ENCODE assay signal across 1 cellular context in genomic region chr7:158704524-158705233, GRCh38.
A peak's percentile ranks its signal among the peaks of the same experiment; 100 is the strongest.
TF ChIP-seq lines count a peak whose summit lies in the region.

A gene with protein sequence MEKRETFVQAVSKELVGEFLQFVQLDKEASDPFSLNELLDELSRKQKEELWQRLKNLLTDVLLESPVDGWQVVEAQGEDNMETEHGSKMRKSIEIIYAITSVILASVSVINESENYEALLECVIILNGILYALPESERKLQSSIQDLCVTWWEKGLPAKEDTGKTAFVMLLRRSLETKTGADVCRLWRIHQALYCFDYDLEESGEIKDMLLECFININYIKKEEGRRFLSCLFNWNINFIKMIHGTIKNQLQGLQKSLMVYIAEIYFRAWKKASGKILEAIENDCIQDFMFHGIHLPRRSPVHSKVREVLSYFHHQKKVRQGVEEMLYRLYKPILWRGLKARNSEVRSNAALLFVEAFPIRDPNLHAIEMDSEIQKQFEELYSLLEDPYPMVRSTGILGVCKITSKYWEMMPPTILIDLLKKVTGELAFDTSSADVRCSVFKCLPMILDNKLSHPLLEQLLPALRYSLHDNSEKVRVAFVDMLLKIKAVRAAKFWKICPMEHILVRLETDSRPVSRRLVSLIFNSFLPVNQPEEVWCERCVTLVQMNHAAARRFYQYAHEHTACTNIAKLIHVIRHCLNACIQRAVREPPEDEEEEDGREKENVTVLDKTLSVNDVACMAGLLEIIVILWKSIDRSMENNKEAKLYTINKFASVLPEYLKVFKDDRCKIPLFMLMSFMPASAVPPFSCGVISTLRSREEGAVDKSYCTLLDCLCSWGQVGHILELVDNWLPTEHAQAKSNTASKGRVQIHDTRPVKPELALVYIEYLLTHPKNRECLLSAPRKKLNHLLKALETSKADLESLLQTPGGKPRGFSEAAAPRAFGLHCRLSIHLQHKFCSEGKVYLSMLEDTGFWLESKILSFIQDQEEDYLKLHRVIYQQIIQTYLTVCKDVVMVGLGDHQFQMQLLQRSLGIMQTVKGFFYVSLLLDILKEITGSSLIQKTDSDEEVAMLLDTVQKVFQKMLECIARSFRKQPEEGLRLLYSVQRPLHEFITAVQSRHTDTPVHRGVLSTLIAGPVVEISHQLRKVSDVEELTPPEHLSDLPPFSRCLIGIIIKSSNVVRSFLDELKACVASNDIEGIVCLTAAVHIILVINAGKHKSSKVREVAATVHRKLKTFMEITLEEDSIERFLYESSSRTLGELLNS (minus strand): TSS chr7:158704804. CDS start chr7:158701899, 2,905 bp downstream.

TF ChIP-seq in GM12878, 131 proteins besides CTCF, POLR2A, EP300 and RAD21 (continued from another document and continues in another):
- TF ChIP-seq CUX1 (IDR thresholded peaks at IDR 0.05; ENCODE audit: insufficient replicate concordance, low read depth, low read length) (no peak), TCF12 (IDR thresholded peaks at IDR 0.05; ENCODE audit: low read depth, low read length) (no peak; the same call in 1 of the 2 replicates), PAX5 (IDR thresholded peaks at IDR 0.05; ENCODE audit: borderline replicate concordance, low read depth, low read length) (no peak), FOS (IDR thresholded peaks at IDR 0.05; ENCODE audit: borderline replicate concordance, extremely low read depth, insufficient read length) (no peak), NR2C1 (IDR thresholded peaks at IDR 0.05) (no peak), ZNF207 (IDR thresholded peaks at IDR 0.05; ENCODE audit: borderline replicate concordance) (no peak), YY1 (IDR thresholded peaks at IDR 0.05; ENCODE audit: low read depth, low read length) (0 out of 2 replicates have a peak, but pooled peaks have one; percentile 50), E4F1 (IDR thresholded peaks at IDR 0.05; ENCODE audit: borderline replicate concordance, partially characterized antibody) (peak; percentile 61), ZNF24 (IDR thresholded peaks at IDR 0.05) (no peak), CHD1 (IDR thresholded peaks at IDR 0.05; ENCODE audit: low read depth, low read length) (no peak), IRF4 (IDR thresholded peaks at IDR 0.05; ENCODE audit: low read depth, low read length) (no peak), EZH2 (IDR thresholded peaks at IDR 0.05; ENCODE audit: borderline replicate concordance, control insufficient read depth, low read depth, low read length) (no peak), E2F4 (IDR thresholded peaks at IDR 0.05; ENCODE audit: low read depth, low read length) (peak; percentile 98), NBN (IDR thresholded peaks at IDR 0.05) (peak; percentile 68; the same call in 1 of the 2 replicates), CREB1 (IDR thresholded peaks at IDR 0.05; ENCODE audit: low read depth) (peak; percentile 89), HCFC1 (IDR thresholded peaks at IDR 0.05; ENCODE audit: low read length) (peak; percentile 31), RCOR1 (conservative IDR thresholded peaks at IDR 0.05; ENCODE audit: low read depth, low read length) (peak; percentile 98; the same call in 1 of the 2 replicates), ZNF274 (IDR thresholded peaks at IDR 0.05; ENCODE audit: insufficient read depth, insufficient read length) (no peak), CHD4 (IDR thresholded peaks at IDR 0.05) (no peak), CEBPB (IDR thresholded peaks at IDR 0.05; ENCODE audit: borderline replicate concordance in 1 of 2, low read depth in 2 of 2, low read length in 2 of 2) (no peak), ATF7 (IDR thresholded peaks at IDR 0.05; ENCODE audit: low read depth) (no peak), KLF5 (IDR thresholded peaks at IDR 0.05; ENCODE audit: partially characterized antibody) (no peak), BHLHE40 (IDR thresholded peaks at IDR 0.05; ENCODE audit: borderline replicate concordance in 1 of 2, low read depth in 2 of 2, low read length in 1 of 2) (peak; percentile 88 to 98), CBFB (IDR thresholded peaks at IDR 0.05; ENCODE audit: low read depth) (peak; percentile 47; the same call in 1 of the 2 replicates), SUPT20H (IDR thresholded peaks at IDR 0.05; ENCODE audit: borderline replicate concordance, control insufficient read depth, low read depth, low read length) (no peak)
- TF ChIP-seq, protein P1, sequence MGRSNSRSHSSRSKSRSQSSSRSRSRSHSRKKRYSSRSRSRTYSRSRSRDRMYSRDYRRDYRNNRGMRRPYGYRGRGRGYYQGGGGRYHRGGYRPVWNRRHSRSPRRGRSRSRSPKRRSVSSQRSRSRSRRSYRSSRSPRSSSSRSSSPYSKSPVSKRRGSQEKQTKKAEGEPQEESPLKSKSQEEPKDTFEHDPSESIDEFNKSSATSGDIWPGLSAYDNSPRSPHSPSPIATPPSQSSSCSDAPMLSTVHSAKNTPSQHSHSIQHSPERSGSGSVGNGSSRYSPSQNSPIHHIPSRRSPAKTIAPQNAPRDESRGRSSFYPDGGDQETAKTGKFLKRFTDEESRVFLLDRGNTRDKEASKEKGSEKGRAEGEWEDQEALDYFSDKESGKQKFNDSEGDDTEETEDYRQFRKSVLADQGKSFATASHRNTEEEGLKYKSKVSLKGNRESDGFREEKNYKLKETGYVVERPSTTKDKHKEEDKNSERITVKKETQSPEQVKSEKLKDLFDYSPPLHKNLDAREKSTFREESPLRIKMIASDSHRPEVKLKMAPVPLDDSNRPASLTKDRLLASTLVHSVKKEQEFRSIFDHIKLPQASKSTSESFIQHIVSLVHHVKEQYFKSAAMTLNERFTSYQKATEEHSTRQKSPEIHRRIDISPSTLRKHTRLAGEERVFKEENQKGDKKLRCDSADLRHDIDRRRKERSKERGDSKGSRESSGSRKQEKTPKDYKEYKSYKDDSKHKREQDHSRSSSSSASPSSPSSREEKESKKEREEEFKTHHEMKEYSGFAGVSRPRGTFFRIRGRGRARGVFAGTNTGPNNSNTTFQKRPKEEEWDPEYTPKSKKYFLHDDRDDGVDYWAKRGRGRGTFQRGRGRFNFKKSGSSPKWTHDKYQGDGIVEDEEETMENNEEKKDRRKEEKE (IDR thresholded peaks at IDR 0.05), result no peak
- TF ChIP-seq, protein P2, sequence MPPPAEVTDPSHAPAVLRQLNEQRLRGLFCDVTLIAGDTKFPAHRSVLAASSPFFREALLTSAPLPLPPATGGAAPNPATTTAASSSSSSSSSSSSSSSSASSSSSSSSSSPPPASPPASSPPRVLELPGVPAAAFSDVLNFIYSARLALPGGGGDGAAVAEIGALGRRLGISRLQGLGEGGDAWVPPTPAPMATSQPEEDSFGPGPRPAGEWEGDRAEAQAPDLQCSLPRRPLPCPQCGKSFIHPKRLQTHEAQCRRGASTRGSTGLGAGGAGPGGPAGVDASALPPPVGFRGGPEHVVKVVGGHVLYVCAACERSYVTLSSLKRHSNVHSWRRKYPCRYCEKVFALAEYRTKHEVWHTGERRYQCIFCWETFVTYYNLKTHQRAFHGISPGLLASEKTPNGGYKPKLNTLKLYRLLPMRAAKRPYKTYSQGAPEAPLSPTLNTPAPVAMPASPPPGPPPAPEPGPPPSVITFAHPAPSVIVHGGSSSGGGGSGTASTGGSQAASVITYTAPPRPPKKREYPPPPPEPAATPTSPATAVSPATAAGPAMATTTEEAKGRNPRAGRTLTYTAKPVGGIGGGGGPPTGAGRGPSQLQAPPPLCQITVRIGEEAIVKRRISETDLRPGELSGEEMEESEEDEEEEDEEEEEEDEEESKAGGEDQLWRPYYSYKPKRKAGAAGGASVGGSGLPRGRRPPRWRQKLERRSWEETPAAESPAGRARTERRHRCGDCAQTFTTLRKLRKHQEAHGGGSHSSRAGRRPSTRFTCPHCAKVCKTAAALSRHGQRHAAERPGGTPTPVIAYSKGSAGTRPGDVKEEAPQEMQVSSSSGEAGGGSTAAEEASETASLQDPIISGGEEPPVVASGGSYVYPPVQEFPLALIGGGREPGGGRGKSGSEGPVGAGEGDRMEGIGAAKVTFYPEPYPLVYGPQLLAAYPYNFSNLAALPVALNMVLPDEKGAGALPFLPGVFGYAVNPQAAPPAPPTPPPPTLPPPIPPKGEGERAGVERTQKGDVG (CRISPR knock-in tag; IDR thresholded peaks at IDR 0.05), result no peak
- TF ChIP-seq, protein P3, sequence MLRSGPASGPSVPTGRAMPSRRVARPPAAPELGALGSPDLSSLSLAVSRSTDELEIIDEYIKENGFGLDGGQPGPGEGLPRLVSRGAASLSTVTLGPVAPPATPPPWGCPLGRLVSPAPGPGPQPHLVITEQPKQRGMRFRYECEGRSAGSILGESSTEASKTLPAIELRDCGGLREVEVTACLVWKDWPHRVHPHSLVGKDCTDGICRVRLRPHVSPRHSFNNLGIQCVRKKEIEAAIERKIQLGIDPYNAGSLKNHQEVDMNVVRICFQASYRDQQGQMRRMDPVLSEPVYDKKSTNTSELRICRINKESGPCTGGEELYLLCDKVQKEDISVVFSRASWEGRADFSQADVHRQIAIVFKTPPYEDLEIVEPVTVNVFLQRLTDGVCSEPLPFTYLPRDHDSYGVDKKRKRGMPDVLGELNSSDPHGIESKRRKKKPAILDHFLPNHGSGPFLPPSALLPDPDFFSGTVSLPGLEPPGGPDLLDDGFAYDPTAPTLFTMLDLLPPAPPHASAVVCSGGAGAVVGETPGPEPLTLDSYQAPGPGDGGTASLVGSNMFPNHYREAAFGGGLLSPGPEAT (IDR thresholded peaks at IDR 0.05; ENCODE audit: low read depth), result no peak
- TF ChIP-seq, protein P4, sequence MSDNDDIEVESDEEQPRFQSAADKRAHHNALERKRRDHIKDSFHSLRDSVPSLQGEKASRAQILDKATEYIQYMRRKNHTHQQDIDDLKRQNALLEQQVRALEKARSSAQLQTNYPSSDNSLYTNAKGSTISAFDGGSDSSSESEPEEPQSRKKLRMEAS (IDR thresholded peaks at IDR 0.05; ENCODE audit: low read depth, low read length), result peak; percentile 16; the same call in 1 of the 2 replicates
- TF ChIP-seq, protein P5, sequence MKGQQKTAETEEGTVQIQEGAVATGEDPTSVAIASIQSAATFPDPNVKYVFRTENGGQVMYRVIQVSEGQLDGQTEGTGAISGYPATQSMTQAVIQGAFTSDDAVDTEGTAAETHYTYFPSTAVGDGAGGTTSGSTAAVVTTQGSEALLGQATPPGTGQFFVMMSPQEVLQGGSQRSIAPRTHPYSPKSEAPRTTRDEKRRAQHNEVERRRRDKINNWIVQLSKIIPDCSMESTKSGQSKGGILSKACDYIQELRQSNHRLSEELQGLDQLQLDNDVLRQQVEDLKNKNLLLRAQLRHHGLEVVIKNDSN (IDR thresholded peaks at IDR 0.05; ENCODE audit: borderline replicate concordance, extremely low read length, insufficient read depth, low read depth, low read length), result no peak
